23 cellular contexts compared by ENCODE assay signal in the genomic region with DNA sequence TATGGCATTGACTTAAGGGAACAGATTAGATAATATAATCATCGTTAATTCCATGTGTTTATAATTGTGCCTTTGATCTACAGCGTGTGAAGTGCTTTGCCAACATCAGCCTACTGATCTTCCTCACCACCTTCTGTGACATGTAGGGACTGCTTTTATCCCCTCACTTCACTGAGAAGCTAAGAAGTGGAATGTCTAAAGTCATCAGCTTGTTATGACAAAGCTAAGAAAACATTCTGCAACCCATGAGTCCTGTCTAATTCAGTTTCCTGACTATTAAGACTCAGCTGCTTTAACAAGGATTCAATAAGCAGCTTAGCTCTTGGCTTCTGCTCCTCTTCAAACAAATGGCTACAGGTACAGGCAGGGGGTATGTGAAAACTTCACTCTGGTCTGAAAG.
DNase-seq lines count a peak whose midpoint lies in the region; ATAC-seq and TF ChIP-seq lines count a peak whose summit lies in the region.
"Had no signal": no experiment of that assay in that cellular context is flagged by ENCODE, and none has a peak within 500 bp of the region (broad histone marks: within the 10 kb centered on the region; RNA-seq: fewer than 3 reads in every experiment).

No MANE protein-coding gene starts in this region.

- no peaks in the 10 kb centered on the region for H3K9me3 ChIP-seq in BLaER1
- no peaks in the 10 kb centered on the region for H3K9me3 ChIP-seq in GM23248 (ENCODE audit: low read depth)
- H3K9me3 ChIP-seq in WERI-Rb-1 (ENCODE audit: severe bottlenecking): no peaks in the 10 kb centered on the region
- H3K9me3 ChIP-seq in sigmoid colon: no peaks in the 10 kb centered on the region
- no peaks in the 10 kb centered on the region for H3K9me3 ChIP-seq in tibial artery

- no peak overlapping the region for H3K9ac ChIP-seq in BLaER1
- H3K9ac ChIP-seq in GM23248: no peak overlapping the region
- H3K9ac ChIP-seq: KMS-11, parathyroid adenoma had no signal

- no peak for TF ChIP-seq POLR2A in sigmoid colon (IDR thresholded peaks at IDR 0.05)

- in situ Hi-C loops in GM23248 (cut with MboI): no loop called here

- H3K4me1 ChIP-seq in BLaER1 (peaks cover 23% of the 10 kb centered on the region), GM23248 (ENCODE audit: insufficient read depth) (peaks cover 12% of the 10 kb centered on the region; the same call in 1 of the 2 replicates), sigmoid colon (peaks cover 0 to 24% (median 9%) of the 10 kb centered on the region in 4 donors), tibial artery (no peaks in the 10 kb centered on the region)
- H3K4me1 ChIP-seq: parathyroid adenoma had no signal

- H3K27ac ChIP-seq in BLaER1: no peak overlapping the region
- no peak overlapping the region for H3K27ac ChIP-seq in GM23248
- H3K27ac ChIP-seq in WERI-Rb-1: peak overlapping the region; percentile 52
- no peak overlapping the region for H3K27ac ChIP-seq in sigmoid colon
- H3K27ac ChIP-seq in tibial artery: no peak overlapping the region
- H3K27ac ChIP-seq: KMS-11, parathyroid adenoma had no signal

- H3K27me3 ChIP-seq in BLaER1: no peaks in the 10 kb centered on the region
- no peaks in the 10 kb centered on the region for H3K27me3 ChIP-seq in GM23248 (replicated peaks; ENCODE audit: insufficient read depth)
- H3K27me3 ChIP-seq in WERI-Rb-1 (ENCODE audit: insufficient read depth, low read depth, severe bottlenecking): no peaks in the 10 kb centered on the region
- no peaks in the 10 kb centered on the region for H3K27me3 ChIP-seq in sigmoid colon
- no peaks in the 10 kb centered on the region for H3K27me3 ChIP-seq in tibial artery

- H3K4me2 ChIP-seq in BLaER1: peak overlapping the region; percentile 35
- no peak overlapping the region for H3K4me2 ChIP-seq in GM23248 (ENCODE audit: unreplicated experiment)
- H3K4me2 ChIP-seq: KMS-11 had no signal

- TF ChIP-seq EP300 in sigmoid colon (IDR thresholded peaks at IDR 0.05): no peak

- no peak overlapping the region for H3K4me3 ChIP-seq in BLaER1
- no peak overlapping the region for H3K4me3 ChIP-seq in GM23248
- H3K4me3 ChIP-seq in WERI-Rb-1 (ENCODE audit: low read depth, low read length): no peak overlapping the region
- H3K4me3 ChIP-seq in sigmoid colon: no peak overlapping the region
- H3K4me3 ChIP-seq in tibial artery: no peak overlapping the region

- intact Hi-C loops in sigmoid colon (cut with DNase I) (loop anchor here (10.0 kb wide), 1 partner anchor 460 kb away; no protein-coding TSS in a partner anchor), tibial artery (cut with DNase I; ENCODE audit: low total_unique reads) (no loop called here)

- no peaks in the 10 kb centered on the region for H4K20me1 ChIP-seq in BLaER1
- no peaks in the 10 kb centered on the region for H4K20me1 ChIP-seq in GM23248 (ENCODE audit: insufficient read depth)

- no peaks in the 10 kb centered on the region for H3K79me2 ChIP-seq in GM23248 (ENCODE audit: insufficient read depth)
- H3K79me2 ChIP-seq: parathyroid adenoma had no signal

- WGBS in GM23248 (ENCODE audit: low coverage in 1 of 2, low lambda C conversion rate in 2 of 2, missing lambda C conversion rate in 2 of 2), 2 experiments: 93% methylated on average over 2 of the region's 2 CpGs
- 7 to 44% methylated on average over 2 of the region's 2 CpGs for WGBS in sigmoid colon, 2 donors

- no peak overlapping the region for H2AFZ ChIP-seq in GM23248
- H2AFZ ChIP-seq: parathyroid adenoma had no signal

- no peaks in the 10 kb centered on the region for H3K9me2 ChIP-seq in GM23248 (ENCODE audit: insufficient read depth)

- peak; percentile 28 for DNase-seq in GM23248
- peak; percentile 60 for DNase-seq in WERI-Rb-1
- DNase-seq in kidney tubule cell (ENCODE audit: low spot score): peak; percentile 15
- DNase-seq in AG20443 (ENCODE audit: low spot score): no peak
- DNase-seq in sigmoid colon: no peak
- no peak for DNase-seq in tibial artery
- DNase-seq: ACHN; activated CD4-positive, alpha-beta T cell treated with anti-CD3 and anti-CD28 coated beads, Interleukin-2, amount 10 ng/mL, durations not matched to agents 24 days and 14 days; CD4-positive, CD25-positive, alpha-beta regulatory T cell; dermis blood vessel endothelial cell; DMS53; GOT3; kidney; MV-4-11; naive thymus-derived CD8-positive, alpha-beta T cell; NCI-H1930; NCI-H446 had no signal

- no peak for ATAC-seq in HG03442 (IDR thresholded peaks at IDR 0.05; ENCODE audit: unreplicated experiment)
- ATAC-seq: naive thymus-derived CD8-positive, alpha-beta T cell; sciatic nerve; stimulated activated effector memory CD8-positive, alpha-beta T cell treated with anti-CD3 and anti-CD28 coated beads, Interleukin-12 subunit alpha, Interleukin-12 subunit beta, amount 100 ng/mL, for 72 hours had no signal

- TF ChIP-seq CTCF in WERI-Rb-1 (IDR thresholded peaks at IDR 0.05; ENCODE audit: low read depth, low read length) (no peak), sigmoid colon (IDR thresholded peaks at IDR 0.05) (no peak), tibial artery (IDR thresholded peaks at IDR 0.05) (no peak)

- no peaks in the 10 kb centered on the region for H3K36me3 ChIP-seq in BLaER1
- H3K36me3 ChIP-seq in GM23248 (ENCODE audit: low read depth): no peaks in the 10 kb centered on the region
- H3K36me3 ChIP-seq in WERI-Rb-1: no peaks in the 10 kb centered on the region
- H3K36me3 ChIP-seq in sigmoid colon: no peaks in the 10 kb centered on the region
- H3K36me3 ChIP-seq in tibial artery: no peaks in the 10 kb centered on the region

- H3F3A ChIP-seq in GM23248 (ENCODE audit: insufficient read depth): no peaks in the 10 kb centered on the region

Comparison
In these comparisons a context has a peak if more than half of its experiments do, and no peak if none do; other contexts are left out.
1. DNase-seq: peak in GM23248 (single experiment), WERI-Rb-1 (single experiment) and kidney tubule cell (single experiment); none in AG20443 (single experiment), sigmoid colon (single experiment) and tibial artery (0 of 2).